In genomic region chr20:62795023-62795761, GRCh38 we compare ENCODE assay signal across 8 cellular contexts. TPM values are rescaled to one million over a fixed set of nuclear protein-coding genes. Genes with fewer than 3 reads are reported as not detected.
A peak's percentile ranks its signal among the peaks of the same experiment; 100 is the strongest.
DNase-seq lines count a peak whose midpoint lies in the region; ATAC-seq and TF ChIP-seq lines count a peak whose summit lies in the region.

No MANE protein-coding gene starts in this region.

- peaks cover 41% of the 10 kb centered on the region for H3K4me1 Mint-ChIP-seq in Calu3 (ENCODE audit: low read depth, unreplicated experiment)

- H3K36me3 Mint-ChIP-seq in Calu3 (ENCODE audit: insufficient read depth, unreplicated experiment), result peaks cover 70% of the 10 kb centered on the region

- ATAC-seq in HG03439 (IDR thresholded peaks at IDR 0.05; ENCODE audit: unreplicated experiment) (no peak), GM21737 (IDR thresholded peaks at IDR 0.05; ENCODE audit: unreplicated experiment) (no peak)

- H3K9me3 Mint-ChIP-seq in Calu3 (ENCODE audit: low read depth, unreplicated experiment), result no peaks in the 10 kb centered on the region

- TF ChIP-seq CTCF in Calu3 (IDR thresholded peaks at IDR 0.05; ENCODE audit: unreplicated experiment) (no peak), cardiac muscle cell (IDR thresholded peaks at IDR 0.05; ENCODE audit: low read depth, low read length) (no peak)

- H3K27ac Mint-ChIP-seq in Calu3 (ENCODE audit: unreplicated experiment), result peak overlapping the region; percentile 82

- peaks cover 32% of the 10 kb centered on the region for H3K36me3 ChIP-seq in SJSA1
- peaks cover 18% of the 10 kb centered on the region for H3K36me3 ChIP-seq in cardiac muscle cell

- H3K27me3 Mint-ChIP-seq in Calu3 (ENCODE audit: unreplicated experiment), result peaks cover 8% of the 10 kb centered on the region

- in situ Hi-C loops in KBM-7 (cut with MboI; ENCODE audit: low pct_unique_long_range_greater_than_20kb, low sequenced_read_pairs), result no loop called here

- CTCF ChIA-PET in Calu3 (lab: Charles Lee), result interaction anchor here (1.7 to 3.3 kb wide), 4 partner anchors 10 to 128 kb away, joined by 4 to 15 read pairs (median 12); partner anchors contain the start of gene OGFR

- H3K4me3 ChIP-seq in SJSA1, result peak overlapping the region; percentile 81
- H3K4me3 ChIP-seq in cardiac muscle cell, result peak overlapping the region; percentile 91

- intact Hi-C loops in Calu3 (cut with micrococcal nuclease; ENCODE audit: unreplicated experiment), result no loop called here

- BruUV-seq in Calu3 (replicated peaks; lab: Mats Ljungman, UMichigan), result no TSS peak

- H3K9me3 ChIP-seq in SJSA1 (replicated peaks) (no peaks in the 10 kb centered on the region), cardiac muscle cell (ENCODE audit: low read depth) (no peaks in the 10 kb centered on the region)

- no peaks in the 10 kb centered on the region; the same call in 1 of the 2 replicates for H3K27me3 ChIP-seq in SJSA1 (replicated peaks)
- no peaks in the 10 kb centered on the region for H3K27me3 ChIP-seq in cardiac muscle cell

- DNase-seq in Calu3 (peak; percentile 69), KBM-7 (peak; percentile 70), SJSA1 (ENCODE audit: low read depth in 1 of 2, low spot score in 2 of 2) (peak; percentile 66 to 75), cardiac muscle cell (ENCODE audit: low read depth in 1 of 2, low spot score in 1 of 2) (peak; percentile 56 to 76), putamen (ENCODE audit: low spot score) (peak; percentile 69)
- DNase-seq in activated naive CD4-positive, alpha-beta T cell treated with anti-CD3 and anti-CD28 coated beads, Interleukin-2, amount 50 U/mL, for 16 hours, result peak; percentile 82

- H3K27ac ChIP-seq in SJSA1 (peak overlapping the region; percentile 17; the same call in 1 of the 2 replicates), cardiac muscle cell (peak overlapping the region; percentile 2)

- H3K4me1 ChIP-seq in SJSA1 (replicated peaks) (peaks cover 39% of the 10 kb centered on the region), cardiac muscle cell (ENCODE audit: low read depth) (peaks cover 5% of the 10 kb centered on the region)

- peak overlapping the region; percentile 78 for H3K4me3 Mint-ChIP-seq in Calu3 (ENCODE audit: low read depth, unreplicated experiment)

RNA-seq across cellular contexts. Expression of gene MRGBP, which starts 1.1 kb away (rescaled TPM):
- total RNA-seq in Calu3 (2022) (28.9 and 31.8 TPM in 2 replicates), cardiac muscle cell (21.5 and 22.4 TPM in 2 replicates)
- 28.2 and 33.2 TPM in 2 replicates for total RNA-seq in SJSA1 (2014; rRNA removed; shearing (Covaris generic))
- 22.8 and 25.9 TPM in 2 replicates for polyA plus RNA-seq in cardiac muscle cell

RNA-seq across cellular contexts. Expression of gene OGFR, which starts 9.4 kb away (rescaled TPM):
- total RNA-seq in Calu3 (2022), result 80.1 and 98.2 TPM in 2 replicates
- 59.2 and 73.3 TPM in 2 replicates for total RNA-seq in SJSA1 (2014; rRNA removed; shearing (Covaris generic))
- total RNA-seq in cardiac muscle cell, result 64.4 and 83.1 TPM in 2 replicates
- polyA plus RNA-seq in cardiac muscle cell, result 49.9 and 54.9 TPM in 2 replicates

RNA-seq across cellular contexts. Expression of gene COL9A3, which starts 21.7 kb away (rescaled TPM):
- 2.7 TPM in 2 replicates for total RNA-seq in Calu3 (2022)
- not detected in 2 replicates for total RNA-seq in SJSA1 (2014; rRNA removed; shearing (Covaris generic))
- total RNA-seq in cardiac muscle cell, result 7.9 and 10.3 TPM in 2 replicates
- 6.4 and 12.3 TPM in 2 replicates for polyA plus RNA-seq in cardiac muscle cell
